In genomic region chr18:61612517-61612916, GRCh38 we compare ENCODE assay signal across 18 cellular contexts.
A peak's percentile ranks its signal among the peaks of the same experiment; 100 is the strongest.
DNase-seq lines count a peak whose midpoint lies in the region; ATAC-seq and TF ChIP-seq lines count a peak whose summit lies in the region.
"Had no signal": no experiment of that assay in that cellular context is flagged by ENCODE, and none has a peak within 500 bp of the region (broad histone marks: within the 10 kb centered on the region; RNA-seq: fewer than 3 reads in every experiment).

No MANE protein-coding gene starts in this region.

- H3K36me3 Mint-ChIP-seq in H9 (ENCODE audit: insufficient read depth in 1 of 3, low read depth in 3 of 3), result peaks cover 10 to 40% (median 16%) of the 10 kb centered on the region in 3 experiments

- H3K36me3 ChIP-seq in SK-N-SH (replicated peaks in 1 of 2; ENCODE audit: control insufficient read depth in 1 of 2, insufficient read depth in 2 of 2, low read length in 1 of 2), result no peaks in the 10 kb centered on the region
- H3K36me3 ChIP-seq: HAP-1 had no signal

- H3K79me2 ChIP-seq in H9 (ENCODE audit: insufficient read depth, low read length) (0 out of 2 replicates have a peak, but pooled peaks cover 2% of the 10 kb centered on the region), SK-N-SH (ENCODE audit: insufficient read depth) (peaks cover 5% of the 10 kb centered on the region; the same call in 1 of the 2 replicates)

- H2AFZ ChIP-seq in H9 (ENCODE audit: low read length) (no peak overlapping the region), SK-N-SH (ENCODE audit: low read depth) (peak overlapping the region; percentile 71)

- H3K4me1 Mint-ChIP-seq in H9, result peaks cover 25 to 44% of the 10 kb centered on the region in 2 experiments
- H3K4me1 Mint-ChIP-seq: activated naive CD8-positive, alpha-beta T cell treated with anti-CD3 and anti-CD28 coated beads, Interleukin-2, amount 50 U/mL, for 24 hours; B cell had no signal

- no peak overlapping the region for H2BK120ac ChIP-seq in H9 (ENCODE audit: low read depth, low read length, poor library complexity, severe bottlenecking)

- no peak overlapping the region for H4K5ac ChIP-seq in H9 (ENCODE audit: insufficient read length, low read depth, low read length)

- no peak overlapping the region for H2BK15ac ChIP-seq in H9 (ENCODE audit: low read depth, low read length)

- no peaks in the 10 kb centered on the region for H3K9me3 ChIP-seq in AG04450 (ENCODE audit: control insufficient read depth, insufficient read depth, low read length)
- peaks cover 10% of the 10 kb centered on the region for H3K9me3 ChIP-seq in H9 (ENCODE audit: control insufficient read depth, low read depth, low read length)
- no peaks in the 10 kb centered on the region for H3K9me3 ChIP-seq in SK-N-SH
- H3K9me3 ChIP-seq: HAP-1 had no signal

- peak; percentile 23; the same call in 1 of the 2 replicates for TF ChIP-seq RAD21 in SK-N-SH (IDR thresholded peaks at IDR 0.05; ENCODE audit: low read length)

- no peak overlapping the region for H4K91ac ChIP-seq in H9 (ENCODE audit: insufficient read length, low read depth, low read length)

- H3K79me1 ChIP-seq in H9 (ENCODE audit: insufficient read depth, low read depth, low read length, poor library complexity, severe bottlenecking), result no peaks in the 10 kb centered on the region

- TF ChIP-seq CTCF in AG04450 (IDR thresholded peaks at IDR 0.05; ENCODE audit: low read depth, low read length) (peak; percentile 34), H9 (conservative IDR thresholded peaks at IDR 0.05) (peak; percentile 47), SK-N-SH (IDR thresholded peaks at IDR 0.05) (peak; percentile 38), foreskin keratinocyte (conservative IDR thresholded peaks at IDR 0.05) (peak; percentile 57)

- H4K20me1 ChIP-seq in H9 (ENCODE audit: control insufficient read depth, insufficient read depth, insufficient read length) (no peaks in the 10 kb centered on the region), SK-N-SH (ENCODE audit: insufficient read depth) (no peaks in the 10 kb centered on the region)

- TF ChIP-seq EP300 in SK-N-SH (IDR thresholded peaks at IDR 0.05; ENCODE audit: borderline replicate concordance in 1 of 2, low read depth in 1 of 2, low read length in 1 of 2), result no peak

- no peak overlapping the region for H2BK12ac ChIP-seq in H9 (ENCODE audit: insufficient read length, low read depth, low read length)

- H3K27ac ChIP-seq in AG04450 (ENCODE audit: low read depth, low read length), result no peak overlapping the region
- no peak overlapping the region for H3K27ac ChIP-seq in H9 (ENCODE audit: insufficient read length, low read depth, low read length)
- H3K27ac ChIP-seq in SK-N-SH (ENCODE audit: low read depth in 2 of 2, low read length in 1 of 2), result no peak overlapping the region
- no peak overlapping the region for H3K27ac ChIP-seq in foreskin keratinocyte
- H3K27ac ChIP-seq: coronary artery had no signal

- H3K9ac ChIP-seq in H9 (ENCODE audit: extremely low read depth, insufficient read length, low read length), result no peak overlapping the region
- H3K9ac ChIP-seq in SK-N-SH, result no peak overlapping the region

- H3K4ac ChIP-seq in H9 (ENCODE audit: low read depth, low read length), result no peak overlapping the region

- H3K4me3 ChIP-seq in AG04450 (ENCODE audit: low read depth, low read length) (no peak overlapping the region), SK-N-SH (ENCODE audit: low read depth in 2 of 2, low read length in 1 of 2) (no peak overlapping the region)
- H3K4me3 ChIP-seq: coronary artery, HAP-1 had no signal

- H3K56ac ChIP-seq in H9 (ENCODE audit: insufficient read length, low read depth, low read length), result no peak overlapping the region

- H3K4me2 ChIP-seq in H9 (ENCODE audit: insufficient read depth, insufficient read length, low read length) (no peak overlapping the region), SK-N-SH (no peak overlapping the region)

- H3K9me3 Mint-ChIP-seq in H9, result peaks cover 21 to 27% of the 10 kb centered on the region in 2 experiments
- H3K9me3 Mint-ChIP-seq: activated naive CD8-positive, alpha-beta T cell treated with anti-CD3 and anti-CD28 coated beads, Interleukin-2, amount 50 U/mL, for 24 hours had no signal

- H3K23me2 ChIP-seq in H9 (ENCODE audit: insufficient read length, low read depth, low read length, poor library complexity, severe bottlenecking), result no peaks in the 10 kb centered on the region

- peaks cover 1% of the 10 kb centered on the region; the same call in 1 of the 2 replicates for H3K27me3 Mint-ChIP-seq in H9 (ENCODE audit: low read depth)
- H3K27me3 Mint-ChIP-seq: activated naive CD8-positive, alpha-beta T cell treated with anti-CD3 and anti-CD28 coated beads, Interleukin-2, amount 50 U/mL, for 24 hours; B cell had no signal

- no peaks in the 10 kb centered on the region for H3K9me2 ChIP-seq in SK-N-SH

- H2BK5ac ChIP-seq in H9 (ENCODE audit: insufficient read length, low read length), result no peak overlapping the region

- H3K27ac Mint-ChIP-seq in H9, result 0 out of 7 replicates have a peak overlapping the region, but pooled peaks of 1 of the 3 experiments have one; percentile 1
- H3K27ac Mint-ChIP-seq: activated naive CD8-positive, alpha-beta T cell treated with anti-CD3 and anti-CD28 coated beads, Interleukin-2, amount 50 U/mL, for 24 hours; B cell had no signal

- H3K18ac ChIP-seq in H9 (ENCODE audit: insufficient read length, low read depth, low read length), result no peak overlapping the region

- H4K8ac ChIP-seq in H9 (replicated peaks; ENCODE audit: insufficient read length, low read depth, low read length), result no peak overlapping the region

- no peak overlapping the region for H3K4me3 Mint-ChIP-seq in H9
- H3K4me3 Mint-ChIP-seq: activated naive CD8-positive, alpha-beta T cell treated with anti-CD3 and anti-CD28 coated beads, Interleukin-2, amount 50 U/mL, for 24 hours; B cell had no signal

- H3K23ac ChIP-seq in H9 (ENCODE audit: insufficient read length, low read depth, low read length), result no peak overlapping the region

- H3K27me3 ChIP-seq in AG04450 (ENCODE audit: control insufficient read depth, insufficient read depth, low read length) (no peaks in the 10 kb centered on the region), H9 (ENCODE audit: insufficient read depth, low read length) (no peaks in the 10 kb centered on the region), SK-N-SH (ENCODE audit: insufficient read depth) (no peaks in the 10 kb centered on the region), foreskin keratinocyte (no peaks in the 10 kb centered on the region)

- POLR2A ChIA-PET in AG04450 (lab: Yijun Ruan, JAX), result no interaction called here
- POLR2A ChIA-PET in SK-N-SH (lab: Yijun Ruan, JAX), result no interaction called here

- H3K4me1 ChIP-seq in H9 (ENCODE audit: insufficient read depth, low read length) (no peaks in the 10 kb centered on the region; the same call in 1 of the 2 replicates), SK-N-SH (ENCODE audit: control insufficient read depth in 1 of 2, insufficient read depth in 2 of 2, low read depth in 1 of 2, low read length in 1 of 2) (peaks cover 0 to 7% of the 10 kb centered on the region in 2 experiments; a peak in 2 of 4 replicates), foreskin keratinocyte (peaks cover 10% of the 10 kb centered on the region)

- H3T11ph ChIP-seq in H9 (ENCODE audit: low read length), result no peak overlapping the region

- DNase-seq in AG04450 (ENCODE audit: low read depth, low spot score) (no peak), H9 (no peak), SK-N-SH (no peak), foreskin keratinocyte (peak in 1 of 2 donors; percentile 36), HT-29 (ENCODE audit: low spot score) (no peak), germinal center (ENCODE audit: low spot score) (no peak), DMS53 (lab: John Stamatoyannopoulos, UW) (no peak), retina (no peak)
- DNase-seq: activated CD4-positive, alpha-beta T cell treated with anti-CD3 and anti-CD28 coated beads for 1 hour; activated naive CD8-positive, alpha-beta T cell treated with anti-CD3 and anti-CD28 coated beads, Interleukin-2, amount 50 U/mL, for 24 hours; activated T-cell treated with anti-CD3 and anti-CD28 coated beads, Interleukin-2, amount 50 U/mL, for 1 hour; NCI-H146; NCI-H526 treated with DMSO at 0.1 percent for 48 hours; stimulated activated CD4-positive, alpha-beta T cell treated with anti-CD3 and anti-CD28 coated beads, Interleukin-4, amount 100 ng/mL, for 1 hour; stimulated activated naive CD4-positive, alpha-beta T cell had no signal

- no peak overlapping the region for H3K14ac ChIP-seq in H9 (ENCODE audit: insufficient read depth, low read length)

- ATAC-seq in foreskin keratinocyte, result peak; percentile 55
- ATAC-seq: activated naive CD8-positive, alpha-beta T cell treated with anti-CD3 and anti-CD28 coated beads, Interleukin-2, amount 50 U/mL, for 24 hours had no signal

- H2AK5ac ChIP-seq in H9 (ENCODE audit: insufficient read length, low read length), result no peak overlapping the region

- CTCF ChIA-PET in AG04450 (lab: Charles Lee), result interaction anchor here (0.8 to 2.5 kb wide), 4 partner anchors 22 to 520 kb away, joined by 3 to 11 read pairs (median 4); no protein-coding TSS in a partner anchor
- CTCF ChIA-PET in SK-N-SH (lab: Yijun Ruan, JAX), result interaction anchor here (1.3 kb wide), 1 partner anchor 30 kb away, joined by 3 read pairs; no protein-coding TSS in a partner anchor

- H2BK20ac ChIP-seq in H9 (ENCODE audit: low read depth, low read length, poor library complexity, severe bottlenecking), result peak overlapping the region; percentile 60

- peaks cover 18% of the 10 kb centered on the region for H3F3A ChIP-seq in SK-N-SH (replicated peaks; ENCODE audit: insufficient read depth)

TF ChIP-seq in SK-N-SH, 30 proteins besides CTCF, POLR2A, EP300 and RAD21:
- no peak for TF ChIP-seq TEAD4 (IDR thresholded peaks at IDR 0.05; ENCODE audit: borderline replicate concordance, insufficient read depth)
- TF ChIP-seq PBX3 (IDR thresholded peaks at IDR 0.05), result no peak
- no peak for TF ChIP-seq YY1 (IDR thresholded peaks at IDR 0.05; ENCODE audit: low read depth)
- no peak for TF ChIP-seq TAF1 (IDR thresholded peaks at IDR 0.05; ENCODE audit: borderline replicate concordance, low read depth, low read length)
- TF ChIP-seq SMC3 (IDR thresholded peaks at IDR 0.05; ENCODE audit: low read depth, low read length), result no peak
- no peak for TF ChIP-seq CHD2 (IDR thresholded peaks at IDR 0.05; ENCODE audit: low read length, partially characterized antibody)
